In genomic region chr11:65111537-65112225, GRCh38 we compare ENCODE assay signal across 1 cellular context.
TF ChIP-seq lines count a peak whose summit lies in the region.

TSS of gene TM7SF2 (plus strand) at chr11:65111872. CDS start at chr11:65112016, 144 bp downstream.

TF ChIP-seq in GM12878, 131 proteins besides CTCF, POLR2A, EP300 and RAD21 (continued from another document):
- TF ChIP-seq, protein P1, sequence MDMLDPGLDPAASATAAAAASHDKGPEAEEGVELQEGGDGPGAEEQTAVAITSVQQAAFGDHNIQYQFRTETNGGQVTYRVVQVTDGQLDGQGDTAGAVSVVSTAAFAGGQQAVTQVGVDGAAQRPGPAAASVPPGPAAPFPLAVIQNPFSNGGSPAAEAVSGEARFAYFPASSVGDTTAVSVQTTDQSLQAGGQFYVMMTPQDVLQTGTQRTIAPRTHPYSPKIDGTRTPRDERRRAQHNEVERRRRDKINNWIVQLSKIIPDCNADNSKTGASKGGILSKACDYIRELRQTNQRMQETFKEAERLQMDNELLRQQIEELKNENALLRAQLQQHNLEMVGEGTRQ (IDR thresholded peaks at IDR 0.05; ENCODE audit: borderline replicate concordance, low read depth, low read length): no peak
- TF ChIP-seq SRF (IDR thresholded peaks at IDR 0.05; ENCODE audit: low read depth in 2 of 2, low read length in 2 of 2) (no peak), BCL11A (IDR thresholded peaks at IDR 0.05; ENCODE audit: low read depth, low read length) (no peak), SREBF1 (IDR thresholded peaks at IDR 0.05; ENCODE audit: low read length) (no peak), CBFB (IDR thresholded peaks at IDR 0.05; ENCODE audit: low read depth) (no peak), WRNIP1 (IDR thresholded peaks at IDR 0.05; ENCODE audit: borderline replicate concordance, low read depth, low read length) (no peak), TBL1XR1 (IDR thresholded peaks at IDR 0.05; ENCODE audit: low read depth, low read length) (no peak), BACH1 (IDR thresholded peaks at IDR 0.05; ENCODE audit: borderline replicate concordance) (0 out of 2 replicates have a peak, but pooled peaks have one; percentile 48), TCF7 (IDR thresholded peaks at IDR 0.05; ENCODE audit: borderline replicate concordance) (no peak), ZNF274 (IDR thresholded peaks at IDR 0.05; ENCODE audit: insufficient read depth, insufficient read length) (no peak), CHD4 (IDR thresholded peaks at IDR 0.05) (no peak), SUZ12 (IDR thresholded peaks at IDR 0.05; ENCODE audit: unreplicated experiment) (no peak), RCOR1 (conservative IDR thresholded peaks at IDR 0.05; ENCODE audit: low read depth, low read length) (no peak), ZNF207 (IDR thresholded peaks at IDR 0.05; ENCODE audit: borderline replicate concordance) (no peak; the same call in 1 of the 2 replicates), SREBF2 (IDR thresholded peaks at IDR 0.05; ENCODE audit: low read length) (no peak), NFXL1 (IDR thresholded peaks at IDR 0.05; ENCODE audit: borderline replicate concordance) (no peak), NFYA (IDR thresholded peaks at IDR 0.05; ENCODE audit: borderline replicate concordance, low read depth, low read length) (no peak), SPI1 (IDR thresholded peaks at IDR 0.05; ENCODE audit: borderline replicate concordance, insufficient read depth, low read depth, low read length) (no peak), POU2F2 (IDR thresholded peaks at IDR 0.05; ENCODE audit: borderline replicate concordance, low read depth, low read length) (peak; percentile 56; the same call in 1 of the 3 replicates), ZBTB40 (IDR thresholded peaks at IDR 0.05; ENCODE audit: borderline replicate concordance) (no peak), ZNF24 (IDR thresholded peaks at IDR 0.05) (no peak), ZNF687 (IDR thresholded peaks at IDR 0.05) (no peak), TAF1 (IDR thresholded peaks at IDR 0.05; ENCODE audit: borderline replicate concordance, low read depth, low read length) (0 out of 2 replicates have a peak, but pooled peaks have one; percentile 24), MYC (IDR thresholded peaks at IDR 0.05; ENCODE audit: insufficient read depth, insufficient read length, insufficient replicate concordance, low read length, severe bottlenecking) (no peak), BCLAF1 (IDR thresholded peaks at IDR 0.05) (no peak), JUND (IDR thresholded peaks at IDR 0.05; ENCODE audit: low read depth, low read length) (no peak), MXI1 (IDR thresholded peaks at IDR 0.05; ENCODE audit: low read depth, low read length) (0 out of 2 replicates have a peak, but pooled peaks have one; percentile 48), STAT3 (IDR thresholded peaks at IDR 0.05; ENCODE audit: low read depth, low read length) (no peak), NR2F1 (conservative IDR thresholded peaks at IDR 0.05) (no peak), FOXK2 (IDR thresholded peaks at IDR 0.05) (no peak), SIX5 (IDR thresholded peaks at IDR 0.05; ENCODE audit: low read depth, low read length, severe bottlenecking) (no peak), GATAD2B (conservative IDR thresholded peaks at IDR 0.05; ENCODE audit: low read depth) (no peak), RBBP5 (conservative IDR thresholded peaks at IDR 0.05) (no peak), ZSCAN29 (IDR thresholded peaks at IDR 0.05) (no peak), POLR2AphosphoS2 (IDR thresholded peaks at IDR 0.05; ENCODE audit: low read depth, low read length) (peak; percentile 96), CEBPB (IDR thresholded peaks at IDR 0.05; ENCODE audit: borderline replicate concordance in 1 of 2, low read depth in 2 of 2, low read length in 2 of 2) (no peak)
- TF ChIP-seq, protein P2, sequence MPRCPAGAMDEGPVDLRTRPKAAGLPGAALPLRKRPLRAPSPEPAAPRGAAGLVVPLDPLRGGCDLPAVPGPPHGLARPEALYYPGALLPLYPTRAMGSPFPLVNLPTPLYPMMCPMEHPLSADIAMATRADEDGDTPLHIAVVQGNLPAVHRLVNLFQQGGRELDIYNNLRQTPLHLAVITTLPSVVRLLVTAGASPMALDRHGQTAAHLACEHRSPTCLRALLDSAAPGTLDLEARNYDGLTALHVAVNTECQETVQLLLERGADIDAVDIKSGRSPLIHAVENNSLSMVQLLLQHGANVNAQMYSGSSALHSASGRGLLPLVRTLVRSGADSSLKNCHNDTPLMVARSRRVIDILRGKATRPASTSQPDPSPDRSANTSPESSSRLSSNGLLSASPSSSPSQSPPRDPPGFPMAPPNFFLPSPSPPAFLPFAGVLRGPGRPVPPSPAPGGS (IDR thresholded peaks at IDR 0.05; ENCODE audit: borderline replicate concordance, insufficient read depth, low read depth, low read length, poor library complexity, severe bottlenecking): peak; percentile 63
- TF ChIP-seq, protein P3, sequence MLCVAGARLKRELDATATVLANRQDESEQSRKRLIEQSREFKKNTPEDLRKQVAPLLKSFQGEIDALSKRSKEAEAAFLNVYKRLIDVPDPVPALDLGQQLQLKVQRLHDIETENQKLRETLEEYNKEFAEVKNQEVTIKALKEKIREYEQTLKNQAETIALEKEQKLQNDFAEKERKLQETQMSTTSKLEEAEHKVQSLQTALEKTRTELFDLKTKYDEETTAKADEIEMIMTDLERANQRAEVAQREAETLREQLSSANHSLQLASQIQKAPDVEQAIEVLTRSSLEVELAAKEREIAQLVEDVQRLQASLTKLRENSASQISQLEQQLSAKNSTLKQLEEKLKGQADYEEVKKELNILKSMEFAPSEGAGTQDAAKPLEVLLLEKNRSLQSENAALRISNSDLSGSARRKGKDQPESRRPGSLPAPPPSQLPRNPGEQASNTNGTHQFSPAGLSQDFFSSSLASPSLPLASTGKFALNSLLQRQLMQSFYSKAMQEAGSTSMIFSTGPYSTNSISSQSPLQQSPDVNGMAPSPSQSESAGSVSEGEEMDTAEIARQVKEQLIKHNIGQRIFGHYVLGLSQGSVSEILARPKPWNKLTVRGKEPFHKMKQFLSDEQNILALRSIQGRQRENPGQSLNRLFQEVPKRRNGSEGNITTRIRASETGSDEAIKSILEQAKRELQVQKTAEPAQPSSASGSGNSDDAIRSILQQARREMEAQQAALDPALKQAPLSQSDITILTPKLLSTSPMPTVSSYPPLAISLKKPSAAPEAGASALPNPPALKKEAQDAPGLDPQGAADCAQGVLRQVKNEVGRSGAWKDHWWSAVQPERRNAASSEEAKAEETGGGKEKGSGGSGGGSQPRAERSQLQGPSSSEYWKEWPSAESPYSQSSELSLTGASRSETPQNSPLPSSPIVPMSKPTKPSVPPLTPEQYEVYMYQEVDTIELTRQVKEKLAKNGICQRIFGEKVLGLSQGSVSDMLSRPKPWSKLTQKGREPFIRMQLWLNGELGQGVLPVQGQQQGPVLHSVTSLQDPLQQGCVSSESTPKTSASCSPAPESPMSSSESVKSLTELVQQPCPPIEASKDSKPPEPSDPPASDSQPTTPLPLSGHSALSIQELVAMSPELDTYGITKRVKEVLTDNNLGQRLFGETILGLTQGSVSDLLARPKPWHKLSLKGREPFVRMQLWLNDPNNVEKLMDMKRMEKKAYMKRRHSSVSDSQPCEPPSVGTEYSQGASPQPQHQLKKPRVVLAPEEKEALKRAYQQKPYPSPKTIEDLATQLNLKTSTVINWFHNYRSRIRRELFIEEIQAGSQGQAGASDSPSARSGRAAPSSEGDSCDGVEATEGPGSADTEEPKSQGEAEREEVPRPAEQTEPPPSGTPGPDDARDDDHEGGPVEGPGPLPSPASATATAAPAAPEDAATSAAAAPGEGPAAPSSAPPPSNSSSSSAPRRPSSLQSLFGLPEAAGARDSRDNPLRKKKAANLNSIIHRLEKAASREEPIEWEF (IDR thresholded peaks at IDR 0.05; ENCODE audit: insufficient replicate concordance, low read depth, low read length): no peak
- TF ChIP-seq, protein P4, sequence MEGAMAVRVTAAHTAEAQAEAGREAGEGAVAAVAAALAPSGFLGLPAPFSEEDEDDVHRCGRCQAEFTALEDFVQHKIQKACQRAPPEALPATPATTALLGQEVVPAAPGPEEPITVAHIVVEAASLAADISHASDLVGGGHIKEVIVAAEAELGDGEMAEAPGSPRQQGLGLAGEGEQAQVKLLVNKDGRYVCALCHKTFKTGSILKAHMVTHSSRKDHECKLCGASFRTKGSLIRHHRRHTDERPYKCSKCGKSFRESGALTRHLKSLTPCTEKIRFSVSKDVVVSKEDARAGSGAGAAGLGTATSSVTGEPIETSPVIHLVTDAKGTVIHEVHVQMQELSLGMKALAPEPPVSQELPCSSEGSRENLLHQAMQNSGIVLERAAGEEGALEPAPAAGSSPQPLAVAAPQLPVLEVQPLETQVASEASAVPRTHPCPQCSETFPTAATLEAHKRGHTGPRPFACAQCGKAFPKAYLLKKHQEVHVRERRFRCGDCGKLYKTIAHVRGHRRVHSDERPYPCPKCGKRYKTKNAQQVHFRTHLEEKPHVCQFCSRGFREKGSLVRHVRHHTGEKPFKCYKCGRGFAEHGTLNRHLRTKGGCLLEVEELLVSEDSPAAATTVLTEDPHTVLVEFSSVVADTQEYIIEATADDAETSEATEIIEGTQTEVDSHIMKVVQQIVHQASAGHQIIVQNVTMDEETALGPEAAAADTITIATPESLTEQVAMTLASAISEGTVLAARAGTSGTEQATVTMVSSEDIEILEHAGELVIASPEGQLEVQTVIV (IDR thresholded peaks at IDR 0.05; ENCODE audit: borderline replicate concordance, partially characterized antibody): no peak
